ENCODE assay signal across 8 cellular contexts in the genomic region with DNA sequence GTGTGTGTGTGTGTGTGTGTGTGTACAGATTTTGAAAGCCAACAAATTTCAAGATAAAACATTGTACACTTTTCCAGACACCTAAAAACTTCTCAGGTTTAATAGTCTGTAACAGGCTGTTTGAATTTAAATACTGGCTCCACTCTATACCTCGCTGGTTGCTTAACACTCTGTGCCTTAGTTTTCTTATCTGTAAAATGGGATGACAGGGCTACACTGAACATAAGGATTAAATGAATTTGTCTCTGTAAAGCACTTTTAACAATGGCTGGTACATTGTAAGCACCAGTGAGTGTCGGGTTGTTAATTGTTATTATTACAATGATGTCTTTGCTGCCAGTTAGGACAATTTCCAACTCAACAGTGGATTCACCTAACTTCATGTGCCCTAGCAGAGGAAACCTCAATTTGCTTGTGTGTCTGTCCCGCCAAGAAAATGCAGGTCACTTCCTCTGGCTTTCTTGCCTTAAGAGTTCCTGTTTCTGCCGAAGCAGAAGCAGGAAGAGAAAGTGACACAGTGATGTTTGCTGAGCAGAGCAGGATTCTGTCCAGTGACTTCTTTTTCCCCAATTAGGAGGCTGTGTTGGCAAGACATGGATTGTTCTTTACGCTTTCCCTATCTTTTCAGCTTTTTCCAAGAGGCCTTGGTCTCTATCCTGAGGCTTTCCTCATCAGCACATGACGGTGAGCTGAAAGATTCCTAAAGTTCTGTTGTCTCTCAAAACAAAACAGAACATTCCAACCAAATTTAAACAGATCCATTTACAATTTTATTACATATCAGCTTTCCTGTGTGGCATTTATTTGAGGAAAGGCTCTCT.
DNase-seq lines count a peak whose midpoint lies in the region; ATAC-seq, FAIRE-seq and TF ChIP-seq lines count a peak whose summit lies in the region.

No MANE protein-coding gene starts in this region.

- no peak overlapping the region for H3K4me3 ChIP-seq in Jurkat, Clone E6-1 (ENCODE audit: low read length)
- no peak overlapping the region for H3K4me3 ChIP-seq in kidney (ENCODE audit: low read length in 2 of 2)

- no peaks in the 10 kb centered on the region for H3K9me3 ChIP-seq in kidney (ENCODE audit: control insufficient read depth in 1 of 2, low read length in 2 of 2)

- TF ChIP-seq CTCF in kidney (IDR thresholded peaks at IDR 0.05; ENCODE audit: borderline replicate concordance, extremely low read depth, insufficient read depth) = no peak

- H3K4me1 ChIP-seq in kidney (ENCODE audit: control insufficient read depth in 1 of 2, insufficient read depth in 1 of 2, low read depth in 1 of 2, low read length in 2 of 2) = no peaks in the 10 kb centered on the region

- H3K36me3 ChIP-seq in kidney (ENCODE audit: control insufficient read depth in 1 of 2, insufficient read depth in 2 of 2, low read length in 2 of 2) = no peaks in the 10 kb centered on the region

- DNase-seq in GM03348 (ENCODE audit: low spot score) (peak; percentile 5), kidney (no peak), substantia nigra (lab: John Stamatoyannopoulos, UW) (peak in 13 of 49 donors; percentile 3 to 39 (median 17)), NCI-H510A (lab: John Stamatoyannopoulos, UW) (no peak), D341Med (ENCODE audit: low spot score) (no peak)
- DNase-seq in Jurkat, Clone E6-1 (ENCODE audit: low read depth, low spot score) = peak; percentile 29
- DNase-seq in activated T-cell treated with anti-CD3 and anti-CD28 coated beads, Interleukin-2, amount 50 U/mL, for 48 hours = peak; percentile 40 to 47

- H3K27ac ChIP-seq in kidney (ENCODE audit: low read depth in 2 of 2, low read length in 2 of 2) (peak overlapping the region; percentile 10 to 71), substantia nigra (ENCODE audit: low read depth, low read length, poor library complexity, severe bottlenecking) (peak overlapping the region; percentile 16)

- no peak overlapping the region for H3K9ac ChIP-seq in kidney (ENCODE audit: low read length in 2 of 2)

- FAIRE-seq in kidney (lab: Jason Lieb, UNC) = no peak

- ATAC-seq in GM21367 (IDR thresholded peaks at IDR 0.05; ENCODE audit: unreplicated experiment) = peak; percentile 59

- intact Hi-C loops in kidney (cut with DNase I) = no loop called here

Comparison
In these comparisons a context has a peak if more than half of its experiments do, and no peak if none do; other contexts are left out.
1. DNase-seq: peak in GM03348 (single experiment), Jurkat, Clone E6-1 (single experiment) and activated T-cell treated with anti-CD3 and anti-CD28 coated beads, Interleukin-2, amount 50 U/mL, for 48 hours (2 of 2); none in kidney (single experiment), NCI-H510A (single experiment) and D341Med (single experiment).